ENCODE assay signal across 24 cellular contexts in genomic region chr12:124679047-124679446, GRCh38.
DNase-seq lines count a peak whose midpoint lies in the region; ATAC-seq, FAIRE-seq and TF ChIP-seq lines count a peak whose summit lies in the region.
"Had no signal": no experiment of that assay in that cellular context is flagged by ENCODE, and none has a peak within 500 bp of the region (broad histone marks: within the 10 kb centered on the region; RNA-seq: fewer than 3 reads in every experiment).

No MANE protein-coding gene starts in this region.

- H3K4me1 ChIP-seq in BLaER1 = peaks cover 87% of the 10 kb centered on the region
- H3K4me1 ChIP-seq in SJCRH30 = peaks cover 57% of the 10 kb centered on the region
- peaks cover 34% of the 10 kb centered on the region for H3K4me1 ChIP-seq in fibroblast of lung (ENCODE audit: control insufficient read depth, extremely low read depth, insufficient read depth, low read length)
- H3K4me1 ChIP-seq in rectal smooth muscle tissue (ENCODE audit: control insufficient read depth, insufficient read depth, low read length) = peaks cover 43% of the 10 kb centered on the region

- H3K9me3 ChIP-seq in BLaER1 = no peaks in the 10 kb centered on the region
- H3K9me3 ChIP-seq in SJCRH30 (replicated peaks) = no peaks in the 10 kb centered on the region
- no peaks in the 10 kb centered on the region for H3K9me3 ChIP-seq in fibroblast of lung (ENCODE audit: control insufficient read depth, insufficient read depth, low read depth, low read length)
- H3K9me3 ChIP-seq: esophagus squamous epithelium, thyroid gland had no signal

- H3K4me3 ChIP-seq in BLaER1 (no peak overlapping the region), SJCRH30 (no peak overlapping the region), fibroblast of lung (replicated peaks in 1 of 4; ENCODE audit: control extremely low read depth in 1 of 4, insufficient read depth in 1 of 4, low read depth in 3 of 4, low read length in 4 of 4) (no peak overlapping the region), rectal smooth muscle tissue (ENCODE audit: low read length) (no peak overlapping the region)
- H3K4me3 ChIP-seq: esophagus squamous epithelium, thyroid gland had no signal

- FAIRE-seq in HTR-8/SVneo (lab: Jason Lieb, UNC) = no peak
- FAIRE-seq: GM18507 had no signal

- peak overlapping the region; percentile 75 for H3K4me2 ChIP-seq in BLaER1
- peak overlapping the region; percentile 19 for H3K4me2 ChIP-seq in fibroblast of lung (ENCODE audit: extremely low read depth, insufficient read depth, low read length)

- DNase-seq in SJCRH30 (no peak), fibroblast of lung (ENCODE audit: low read depth in 2 of 2) (no peak), GDM1 (lab: John Stamatoyannopoulos, UW) (no peak), HTR-8/SVneo (ENCODE audit: insufficient read length, low spot score) (no peak)
- DNase-seq: activated B cell treated with CpG ODN at 0.5 μM for 24 hours; activated CD8-positive, alpha-beta T cell treated with anti-CD3 and anti-CD28 coated beads for 36 hours; activated naive CD8-positive, alpha-beta T cell treated with anti-CD3 and anti-CD28 coated beads for 36 hours; activated T-cell treated with anti-CD3 and anti-CD28 coated beads, Interleukin-2, amount 50 U/mL, for 72 hours; CD8-positive, alpha-beta T cell; DMS79 treated with DMSO at 0.1 percent for 48 hours; effector CD4-positive, alpha-beta T cell; esophagus squamous epithelium; GOT3; MV-4-11; natural killer cell; NCI-H2029; NCI-H510A; SHP77 treated with DMSO at 0.1 percent for 48 hours had no signal

- no peaks in the 10 kb centered on the region for H4K20me1 ChIP-seq in BLaER1
- H4K20me1 ChIP-seq in fibroblast of lung (ENCODE audit: control insufficient read depth, extremely low read depth, insufficient read depth, low read length) = no peaks in the 10 kb centered on the region

- H3K27ac ChIP-seq in BLaER1 (peak overlapping the region; percentile 51), SJCRH30 (peak overlapping the region; percentile 42; the same call in 1 of the 2 replicates), fibroblast of lung (ENCODE audit: insufficient read depth, low read length) (no peak overlapping the region), rectal smooth muscle tissue (ENCODE audit: low read depth, low read length) (peak overlapping the region; percentile 77)
- H3K27ac ChIP-seq: thyroid gland had no signal

- no peaks in the 10 kb centered on the region for H3K79me2 ChIP-seq in fibroblast of lung (ENCODE audit: control insufficient read depth, insufficient read depth, low read length)

- no peak for TF ChIP-seq CTCF in fibroblast of lung (conservative IDR thresholded peaks at IDR 0.05 in 1 of 2, IDR thresholded peaks at IDR 0.05 in 1 of 2; ENCODE audit: low read depth in 1 of 2, low read length in 2 of 2)

- ATAC-seq in HG03439 (IDR thresholded peaks at IDR 0.05; ENCODE audit: unreplicated experiment) (no peak), GM18861 (IDR thresholded peaks at IDR 0.05; ENCODE audit: unreplicated experiment) (no peak)
- ATAC-seq: activated CD8-positive, alpha-beta T cell treated with anti-CD3 and anti-CD28 coated beads for 36 hours; activated T-cell treated with anti-CD3 and anti-CD28 coated beads, Interleukin-2, amount 50 U/mL, for 72 hours; CD8-positive, alpha-beta T cell; natural killer cell had no signal

- no peaks in the 10 kb centered on the region for H3K36me3 ChIP-seq in BLaER1
- H3K36me3 ChIP-seq in SJCRH30 = no peaks in the 10 kb centered on the region
- H3K36me3 ChIP-seq in fibroblast of lung (ENCODE audit: control insufficient read depth, insufficient read depth, low read length) = no peaks in the 10 kb centered on the region
- no peaks in the 10 kb centered on the region for H3K36me3 ChIP-seq in rectal smooth muscle tissue (ENCODE audit: control insufficient read depth, insufficient read depth, low read length)
- H3K36me3 ChIP-seq: esophagus squamous epithelium, thyroid gland had no signal

- H2AFZ ChIP-seq in fibroblast of lung (ENCODE audit: low read length) = no peak overlapping the region

- H3K27me3 ChIP-seq in BLaER1 (no peaks in the 10 kb centered on the region), SJCRH30 (no peaks in the 10 kb centered on the region), fibroblast of lung (ENCODE audit: control insufficient read depth, insufficient read depth, low read length) (no peaks in the 10 kb centered on the region), rectal smooth muscle tissue (ENCODE audit: control insufficient read depth, insufficient read depth, low read length) (no peaks in the 10 kb centered on the region)
- H3K27me3 ChIP-seq: esophagus squamous epithelium, thyroid gland had no signal

- H3K9ac ChIP-seq in BLaER1 (peak overlapping the region; percentile 24; the same call in 1 of the 2 replicates), fibroblast of lung (ENCODE audit: insufficient read depth, low read length) (no peak overlapping the region), rectal smooth muscle tissue (ENCODE audit: low read length) (no peak overlapping the region)
